1 cellular context compared by ENCODE assay signal in genomic region chr4:151408630-151409469, GRCh38.
A peak's percentile ranks its signal among the peaks of the same experiment; 100 is the strongest.
TF ChIP-seq lines count a peak whose summit lies in the region.

Gene FHIP1A, plus strand, starts transcription at chr4:151409176. Its CDS starts 157,084 bp downstream, at chr4:151566260.

TF ChIP-seq in HCT116, 20 proteins besides CTCF, POLR2A, EP300 and RAD21 (continued from another document):
- TF ChIP-seq YY1 (IDR thresholded peaks at IDR 0.05; ENCODE audit: extremely low read depth, insufficient replicate concordance, low read depth, low read length) (peak; percentile 42), SIN3A (IDR thresholded peaks at IDR 0.05; ENCODE audit: low read depth) (peak; percentile 76), EGR1 (IDR thresholded peaks at IDR 0.05; ENCODE audit: low read depth) (peak; percentile 54; the same call in 1 of the 2 replicates), MAX (IDR thresholded peaks at IDR 0.05) (peak; percentile 82), POLR2AphosphoS5 (IDR thresholded peaks at IDR 0.05; ENCODE audit: low read depth, low read length) (peak; percentile 96), TCF7L2 (IDR thresholded peaks at IDR 0.05; ENCODE audit: borderline replicate concordance, extremely low read depth, insufficient read depth, insufficient read length) (no peak), EZH2phosphoT487 (IDR thresholded peaks at IDR 0.05; ENCODE audit: borderline replicate concordance) (no peak), CBX3 (IDR thresholded peaks at IDR 0.05; ENCODE audit: low read depth) (peak; percentile 87; the same call in 1 of the 2 replicates)
